ENCODE assay signal across 20 cellular contexts in genomic region chr5:62708481-62709325, GRCh38.
A peak's percentile ranks its signal among the peaks of the same experiment; 100 is the strongest.
DNase-seq lines count a peak whose midpoint lies in the region; ATAC-seq, FAIRE-seq and TF ChIP-seq lines count a peak whose summit lies in the region.
"Had no signal": no experiment of that assay in that cellular context is flagged by ENCODE, and none has a peak within 500 bp of the region (broad histone marks: within the 10 kb centered on the region; RNA-seq: fewer than 3 reads in every experiment).

No MANE protein-coding gene starts in this region.

- FAIRE-seq in bronchial epithelial cell (lab: Jason Lieb, UNC), result no peak
- no peak for FAIRE-seq in HepG2 (lab: Jason Lieb, UNC)
- FAIRE-seq: GM12891 had no signal

- H3K36me3 Mint-ChIP-seq in activated naive CD4-positive, alpha-beta T cell treated with anti-CD3 and anti-CD28 coated beads, Interleukin-2, amount 50 U/mL, for 72 hours, result no peaks in the 10 kb centered on the region
- H3K36me3 Mint-ChIP-seq: CD8-positive, alpha-beta memory T cell had no signal

- H3K9me3 Mint-ChIP-seq in activated naive CD4-positive, alpha-beta T cell treated with anti-CD3 and anti-CD28 coated beads, Interleukin-2, amount 50 U/mL, for 72 hours, result peaks cover 0 to 5% of the 10 kb centered on the region in 2 donors

- ATAC-seq in aorta (ENCODE audit: low FRiP score) (peak; percentile 11), HepG2 (no peak)
- no peak for ATAC-seq in activated naive CD4-positive, alpha-beta T cell treated with anti-CD3 and anti-CD28 coated beads, Interleukin-2, amount 50 U/mL, for 72 hours

- no peak for TF ChIP-seq RAD21 in HepG2 (CRISPR knock-in tag; IDR thresholded peaks at IDR 0.05)

- intact Hi-C loops in aorta (cut with DNase I), result no loop called here
- intact Hi-C loops in HepG2 (cut with micrococcal nuclease; ENCODE audit: unreplicated experiment), result no loop called here

- H2AFZ ChIP-seq in HepG2 (ENCODE audit: low read length), result no peak overlapping the region
- H2AFZ ChIP-seq: GM23248 had no signal

- H3K27ac ChIP-seq in aorta (ENCODE audit: low read depth in 1 of 2, low read length in 2 of 2) (no peak overlapping the region), HepG2 (ENCODE audit: extremely low read length, insufficient read depth, low read length) (no peak overlapping the region)
- H3K27ac ChIP-seq: GM23248 had no signal

- H3K4me3 ChIP-seq in bronchial epithelial cell (ENCODE audit: low read depth, low read length) (no peak overlapping the region), aorta (ENCODE audit: low read length in 2 of 2) (no peak overlapping the region), HepG2 (replicated peaks in 1 of 3; ENCODE audit: insufficient read depth in 1 of 3, low read depth in 2 of 3, low read length in 3 of 3) (no peak overlapping the region)
- H3K4me3 ChIP-seq: GM23248, HAP-1 had no signal

- no peaks in the 10 kb centered on the region for H3K79me2 ChIP-seq in HepG2 (ENCODE audit: insufficient read depth, low read length)

- H3K4me2 ChIP-seq in HepG2 (ENCODE audit: low read depth, low read length), result no peak overlapping the region

- no peak for TF ChIP-seq EP300 in HepG2 (IDR thresholded peaks at IDR 0.05; ENCODE audit: low read depth in 2 of 2, low read length in 2 of 2)
- TF ChIP-seq EP300 in HepG2 (CRISPR knock-in tag; IDR thresholded peaks at IDR 0.05; ENCODE audit: borderline replicate concordance), result no peak

- BruUV-seq in HepG2 (replicated peaks; lab: Mats Ljungman, UMichigan), result no TSS peak

- H3K9me3 ChIP-seq in aorta (ENCODE audit: control insufficient read depth, low read length) (peaks cover 4% of the 10 kb centered on the region), HepG2 (ENCODE audit: low read length) (peaks cover 15% of the 10 kb centered on the region)

- no peaks in the 10 kb centered on the region for H4K20me1 ChIP-seq in HepG2 (ENCODE audit: insufficient read depth, low read length)

- DNase-seq in SIG-M5 treated with dmso at 0.1 percent for 504 hours (lab: John Stamatoyannopoulos, UW; ENCODE audit: unreplicated experiment) (peak; percentile 28), SIG-M5 (lab: John Stamatoyannopoulos, UW) (no peak), MV-4-11 (lab: John Stamatoyannopoulos, UW) (peak; percentile 80), bronchial epithelial cell (ENCODE audit: low read depth) (peak; percentile 8), aorta (no peak), HepG2 (ENCODE audit: low spot score) (no peak)
- no peak for DNase-seq in activated naive CD4-positive, alpha-beta T cell treated with anti-CD3 and anti-CD28 coated beads, Interleukin-2, amount 50 U/mL, for 72 hours (ENCODE audit: low spot score in 2 of 2)
- DNase-seq: AML-193; C1 segment of cervical spinal cord; Calu3; CD8-positive, alpha-beta memory T cell; DMS153; GM23248; MM.1S; NCI-H1105 treated with DMSO at 0.1 percent for 48 hours; NCI-H2081 treated with DMSO at 0.1 percent for 48 hours; NCI-H446; NCI-H526 had no signal

- in situ Hi-C loops in HepG2 (cut with HindIII; ENCODE audit: extremely low pct_ligation_motif_present, low pct_unique_long_range_greater_than_20kb), result no loop called here

- TF ChIP-seq POLR2A in HepG2 (IDR thresholded peaks at IDR 0.05; ENCODE audit: insufficient read depth in 1 of 2, low read depth in 2 of 2, low read length in 2 of 2), result no peak

- POLR2A ChIA-PET in HepG2 (lab: Yijun Ruan, JAX), result no interaction called here

- H3K9ac ChIP-seq in HepG2 (ENCODE audit: insufficient read depth, low read depth, low read length), result no peak overlapping the region
- H3K9ac ChIP-seq: GM23248 had no signal

- no peaks in the 10 kb centered on the region for H3K4me1 ChIP-seq in aorta (ENCODE audit: control insufficient read depth in 1 of 2, insufficient read depth in 2 of 2, low read length in 2 of 2)
- H3K4me1 ChIP-seq in HepG2 (ENCODE audit: insufficient read depth, low read length), result no peaks in the 10 kb centered on the region
- H3K4me1 ChIP-seq: HAP-1 had no signal

- H3K36me3 ChIP-seq in bronchial epithelial cell (ENCODE audit: control insufficient read depth, insufficient read depth, low read length) (no peaks in the 10 kb centered on the region), aorta (ENCODE audit: control insufficient read depth in 1 of 2, insufficient read depth in 2 of 2, low read length in 1 of 2) (no peaks in the 10 kb centered on the region), HepG2 (replicated peaks in 1 of 2; ENCODE audit: control insufficient read depth in 1 of 2, insufficient read depth in 2 of 2, low read length in 2 of 2) (no peaks in the 10 kb centered on the region)
- H3K36me3 ChIP-seq: HAP-1 had no signal

- H3K27ac Mint-ChIP-seq in activated naive CD4-positive, alpha-beta T cell treated with anti-CD3 and anti-CD28 coated beads, Interleukin-2, amount 50 U/mL, for 72 hours, result no peak overlapping the region

- no peaks in the 10 kb centered on the region for H3K27me3 ChIP-seq in bronchial epithelial cell (ENCODE audit: control insufficient read depth, insufficient read depth, low read length)
- H3K27me3 ChIP-seq in aorta (ENCODE audit: control insufficient read depth in 1 of 2, insufficient read depth in 2 of 2, low read length in 1 of 2), result no peaks in the 10 kb centered on the region
- H3K27me3 ChIP-seq in HepG2 (ENCODE audit: control insufficient read depth in 1 of 2, insufficient read depth in 2 of 2, low read length in 2 of 2), result no peaks in the 10 kb centered on the region; a peak in 2 of 5 replicates

- TF ChIP-seq CTCF in bronchial epithelial cell (IDR thresholded peaks at IDR 0.05; ENCODE audit: insufficient read depth, low read length, severe bottlenecking) (no peak), HepG2 (CRISPR knock-in tag; IDR thresholded peaks at IDR 0.05) (no peak)

- CTCF ChIA-PET in HepG2 (lab: Yijun Ruan, JAX; ENCODE audit: low intra/inter-chr PET ratio, low total read pairs), result no interaction called here

- 85 to 89% methylated on average over 1 of the region's 1 CpG for WGBS in aorta, 2 donors
- WGBS in HepG2 (ENCODE audit: low lambda C conversion rate), result 50% methylated on average over 1 of the region's 1 CpG

TF ChIP-seq in HepG2, 621 proteins besides CTCF, POLR2A, EP300 and RAD21:
- no peak for TF ChIP-seq EZH2 (conservative IDR thresholded peaks at IDR 0.05; ENCODE audit: low read depth, low read length)
- TF ChIP-seq RCOR2 (CRISPR knock-in tag; IDR thresholded peaks at IDR 0.05), result no peak
- no peak for TF ChIP-seq ZFP37 (CRISPR knock-in tag; IDR thresholded peaks at IDR 0.05; ENCODE audit: borderline replicate concordance)
- TF ChIP-seq ZNF850 (CRISPR knock-in tag; conservative IDR thresholded peaks at IDR 0.05), result no peak
- no peak for TF ChIP-seq LBX2 (CRISPR knock-in tag; IDR thresholded peaks at IDR 0.05; ENCODE audit: borderline replicate concordance)
- TF ChIP-seq ZNF891 (CRISPR knock-in tag; IDR thresholded peaks at IDR 0.05), result no peak
- TF ChIP-seq ZNF142 (CRISPR knock-in tag; IDR thresholded peaks at IDR 0.05), result no peak

Comparison
In these comparisons a context has a peak if more than half of its experiments do, and no peak if none do; other contexts are left out.
1. DNase-seq: peak in SIG-M5 treated with dmso at 0.1 percent for 504 hours (single experiment), MV-4-11 (single experiment) and bronchial epithelial cell (single experiment); none in SIG-M5 (single experiment), aorta (0 of 2), HepG2 (single experiment) and activated naive CD4-positive, alpha-beta T cell treated with anti-CD3 and anti-CD28 coated beads, Interleukin-2, amount 50 U/mL, for 72 hours (0 of 2).